ENCODE assay signal across 8 cellular contexts in genomic region chr12:67482751-67483661, GRCh38.
DNase-seq lines count a peak whose midpoint lies in the region; ATAC-seq and TF ChIP-seq lines count a peak whose summit lies in the region.

No MANE protein-coding gene starts in this region.

- no peaks in the 10 kb centered on the region for H3K36me3 ChIP-seq in KMS-11 (ENCODE audit: insufficient read depth)

- no peaks in the 10 kb centered on the region for H3K36me3 Mint-ChIP-seq in CD4-positive, alpha-beta T cell (ENCODE audit: low read depth)
- H3K36me3 Mint-ChIP-seq in activated B cell treated with CpG ODN at 0.5 μM for 24 hours (ENCODE audit: low read depth): no peaks in the 10 kb centered on the region
- peaks cover 8% of the 10 kb centered on the region for H3K36me3 Mint-ChIP-seq in natural killer cell treated with Interleukin-12 subunit alpha and Interleukin-12 subunit beta and Interleukin-15 and Interleukin-18, amount 100 ng/mL, for 72 hours
- H3K36me3 Mint-ChIP-seq in stimulated activated naive CD8-positive, alpha-beta T cell treated with anti-CD3 and anti-CD28 coated beads, Interleukin-15, Interleukin-2, amounts not matched to agents 100 ng/mL and 50 ng/mL, for 24 hours (ENCODE audit: low read depth): peaks cover 8% of the 10 kb centered on the region

- peak overlapping the region; percentile 3 for H3K27ac ChIP-seq in CD4-positive, alpha-beta T cell (ENCODE audit: low read depth, low read length)
- H3K27ac ChIP-seq in KMS-11: no peak overlapping the region

- H3K4me2 ChIP-seq in KMS-11: peak overlapping the region; percentile 38; the same call in 1 of the 2 replicates

- H3K9me3 Mint-ChIP-seq in CD4-positive, alpha-beta T cell: no peaks in the 10 kb centered on the region
- no peaks in the 10 kb centered on the region for H3K9me3 Mint-ChIP-seq in activated B cell treated with CpG ODN at 0.5 μM for 24 hours
- peaks cover 4% of the 10 kb centered on the region for H3K9me3 Mint-ChIP-seq in natural killer cell treated with Interleukin-12 subunit alpha and Interleukin-12 subunit beta and Interleukin-15 and Interleukin-18, amount 100 ng/mL, for 72 hours
- H3K9me3 Mint-ChIP-seq in stimulated activated naive CD8-positive, alpha-beta T cell treated with anti-CD3 and anti-CD28 coated beads, Interleukin-15, Interleukin-2, amounts not matched to agents 100 ng/mL and 50 ng/mL, for 24 hours: peaks cover 5% of the 10 kb centered on the region

- H3K79me2 ChIP-seq in KMS-11 (ENCODE audit: insufficient read depth, low read depth): no peaks in the 10 kb centered on the region

- H3K27me3 Mint-ChIP-seq in CD4-positive, alpha-beta T cell: no peaks in the 10 kb centered on the region
- no peaks in the 10 kb centered on the region for H3K27me3 Mint-ChIP-seq in activated B cell treated with CpG ODN at 0.5 μM for 24 hours
- H3K27me3 Mint-ChIP-seq in natural killer cell treated with Interleukin-12 subunit alpha and Interleukin-12 subunit beta and Interleukin-15 and Interleukin-18, amount 100 ng/mL, for 72 hours: no peaks in the 10 kb centered on the region
- H3K27me3 Mint-ChIP-seq in stimulated activated naive CD8-positive, alpha-beta T cell treated with anti-CD3 and anti-CD28 coated beads, Interleukin-15, Interleukin-2, amounts not matched to agents 100 ng/mL and 50 ng/mL, for 24 hours: no peaks in the 10 kb centered on the region

- no peaks in the 10 kb centered on the region for H4K20me1 ChIP-seq in KMS-11 (ENCODE audit: insufficient read depth)

- ATAC-seq in CD4-positive, alpha-beta T cell (ENCODE audit: poor library complexity): peak; percentile 92
- ATAC-seq in GM21381 (IDR thresholded peaks at IDR 0.05; ENCODE audit: unreplicated experiment) (peak; percentile 82), activated B cell treated with CpG ODN at 0.5 μM for 24 hours (ENCODE audit: low read depth) (peak; percentile 64)
- ATAC-seq in natural killer cell treated with Interleukin-12 subunit alpha and Interleukin-12 subunit beta and Interleukin-15 and Interleukin-18, amount 100 ng/mL, for 72 hours: peak; percentile 86

- H3K27ac Mint-ChIP-seq in CD4-positive, alpha-beta T cell: peak overlapping the region; percentile 84
- H3K27ac Mint-ChIP-seq in activated B cell treated with CpG ODN at 0.5 μM for 24 hours: no peak overlapping the region
- peak overlapping the region; percentile 24 to 34 for H3K27ac Mint-ChIP-seq in natural killer cell treated with Interleukin-12 subunit alpha and Interleukin-12 subunit beta and Interleukin-15 and Interleukin-18, amount 100 ng/mL, for 72 hours
- peak overlapping the region; percentile 61 for H3K27ac Mint-ChIP-seq in stimulated activated naive CD8-positive, alpha-beta T cell treated with anti-CD3 and anti-CD28 coated beads, Interleukin-15, Interleukin-2, amounts not matched to agents 100 ng/mL and 50 ng/mL, for 24 hours

- H3K4me3 Mint-ChIP-seq in CD4-positive, alpha-beta T cell: peak overlapping the region; percentile 23
- no peak overlapping the region for H3K4me3 Mint-ChIP-seq in activated B cell treated with CpG ODN at 0.5 μM for 24 hours
- H3K4me3 Mint-ChIP-seq in natural killer cell treated with Interleukin-12 subunit alpha and Interleukin-12 subunit beta and Interleukin-15 and Interleukin-18, amount 100 ng/mL, for 72 hours: peak overlapping the region; percentile 43
- H3K4me3 Mint-ChIP-seq in stimulated activated naive CD8-positive, alpha-beta T cell treated with anti-CD3 and anti-CD28 coated beads, Interleukin-15, Interleukin-2, amounts not matched to agents 100 ng/mL and 50 ng/mL, for 24 hours: no peak overlapping the region

- H3K9ac ChIP-seq in KMS-11: no peak overlapping the region

- no peaks in the 10 kb centered on the region for H3K27me3 ChIP-seq in CD4-positive, alpha-beta T cell (ENCODE audit: control insufficient read depth, insufficient read depth, low read length)
- no peaks in the 10 kb centered on the region for H3K27me3 ChIP-seq in KMS-11 (ENCODE audit: insufficient read depth, low read depth)

- H3K4me1 ChIP-seq in KMS-11 (ENCODE audit: low read depth, poor library complexity, severe bottlenecking): peaks cover 29% of the 10 kb centered on the region

- intact Hi-C loops in CD4-positive, alpha-beta T cell (cut with DNase I, micrococcal nuclease): loop anchor here (2.0 to 10.0 kb wide), 4 partner anchors 40 to 169 kb away; no protein-coding TSS in a partner anchor
- intact Hi-C loops in activated B cell treated with CpG ODN at 0.5 μM for 24 hours (cut with micrococcal nuclease): loop anchor here (5.0 kb wide), 1 partner anchor 459 kb away; no protein-coding TSS in a partner anchor

- peaks cover 52% of the 10 kb centered on the region for H3K4me1 Mint-ChIP-seq in CD4-positive, alpha-beta T cell (ENCODE audit: low read depth)
- H3K4me1 Mint-ChIP-seq in activated B cell treated with CpG ODN at 0.5 μM for 24 hours: peaks cover 24% of the 10 kb centered on the region
- peaks cover 23 to 26% of the 10 kb centered on the region in 2 donors for H3K4me1 Mint-ChIP-seq in natural killer cell treated with Interleukin-12 subunit alpha and Interleukin-12 subunit beta and Interleukin-15 and Interleukin-18, amount 100 ng/mL, for 72 hours (ENCODE audit: low read depth in 2 of 2)
- H3K4me1 Mint-ChIP-seq in stimulated activated naive CD8-positive, alpha-beta T cell treated with anti-CD3 and anti-CD28 coated beads, Interleukin-15, Interleukin-2, amounts not matched to agents 100 ng/mL and 50 ng/mL, for 24 hours (ENCODE audit: low read depth): peaks cover 39% of the 10 kb centered on the region

- POLR2A ChIA-PET in CD4-positive, alpha-beta T cell (lab: Charles Lee): interaction anchor here (0.6 to 4.0 kb wide), 18 partner anchors 10 to 166 kb away, joined by 3 to 47 read pairs (median 4); partner anchors contain the start of gene DYRK2
- POLR2A ChIA-PET in activated B cell treated with CpG ODN at 0.5 μM for 24 hours (lab: Charles Lee): no interaction called here

- 0 out of 2 replicates have a peak overlapping the region, but pooled peaks have one; percentile 28 for H2AFZ ChIP-seq in KMS-11 (ENCODE audit: low read depth)

- peak; percentile 58 to 86 (median 82) for DNase-seq in CD4-positive, alpha-beta T cell
- DNase-seq in activated B cell treated with CpG ODN at 0.5 μM for 24 hours (no peak), cardiac fibroblast (ENCODE audit: low read depth in 2 of 2) (peak; percentile 27 to 62), AG08396 (ENCODE audit: low spot score) (no peak)
- peak; percentile 63 for DNase-seq in natural killer cell treated with Interleukin-12 subunit alpha and Interleukin-12 subunit beta and Interleukin-15 and Interleukin-18, amount 100 ng/mL, for 72 hours (ENCODE audit: low spot score)

- CTCF ChIA-PET in CD4-positive, alpha-beta T cell (lab: Charles Lee): interaction anchor here (1.5 kb wide), 1 partner anchor 148 kb away, joined by 6 read pairs; no protein-coding TSS in a partner anchor
- CTCF ChIA-PET in activated B cell treated with CpG ODN at 0.5 μM for 24 hours (lab: Charles Lee): no interaction called here

- no peak overlapping the region for H3K4me3 ChIP-seq in KMS-11 (IDR thresholded peaks at IDR 0.05; ENCODE audit: insufficient read depth, low read depth, low read length)
- no peak overlapping the region for H3K4me3 ChIP-seq in cardiac fibroblast (replicated peaks in 1 of 2; ENCODE audit: low read depth in 2 of 2, low read length in 2 of 2)

- peaks cover 7% of the 10 kb centered on the region for H3K9me3 ChIP-seq in CD4-positive, alpha-beta T cell (ENCODE audit: control insufficient read depth, low read length)

- no peak for TF ChIP-seq CTCF in CD4-positive, alpha-beta T cell (IDR thresholded peaks at IDR 0.05)
- no peak for TF ChIP-seq CTCF in KMS-11 (conservative IDR thresholded peaks at IDR 0.05; ENCODE audit: low read depth, low read length)
- TF ChIP-seq CTCF in activated B cell treated with CpG ODN at 0.5 μM for 24 hours (IDR thresholded peaks at IDR 0.05): no peak
- no peak for TF ChIP-seq CTCF in cardiac fibroblast (IDR thresholded peaks at IDR 0.05; ENCODE audit: low read depth, low read length)

Comparison
In these comparisons a context has a peak if more than half of its experiments do, and no peak if none do; other contexts are left out.
1. DNase-seq: peak in CD4-positive, alpha-beta T cell (10 of 10), cardiac fibroblast (2 of 2) and natural killer cell treated with Interleukin-12 subunit alpha and Interleukin-12 subunit beta and Interleukin-15 and Interleukin-18, amount 100 ng/mL, for 72 hours (single experiment); none in activated B cell treated with CpG ODN at 0.5 μM for 24 hours (single experiment) and AG08396 (single experiment).
2. H3K4me3 Mint-ChIP-seq: peak in CD4-positive, alpha-beta T cell (single experiment) and natural killer cell treated with Interleukin-12 subunit alpha and Interleukin-12 subunit beta and Interleukin-15 and Interleukin-18, amount 100 ng/mL, for 72 hours (single experiment); none in activated B cell treated with CpG ODN at 0.5 μM for 24 hours (single experiment) and stimulated activated naive CD8-positive, alpha-beta T cell treated with anti-CD3 and anti-CD28 coated beads, Interleukin-15, Interleukin-2, amounts not matched to agents 100 ng/mL and 50 ng/mL, for 24 hours (single experiment).
3. Peak in every context shown above with its lines, with median percentiles within 50 percentile points of each other: ATAC-seq.